14 cellular contexts compared by ENCODE assay signal in genomic region chr22:26546282-26546681, GRCh38. TPM values are rescaled to one million over a fixed set of nuclear protein-coding genes. Genes with fewer than 3 reads are reported as not detected.
A peak's percentile ranks its signal among the peaks of the same experiment; 100 is the strongest.
DNase-seq lines count a peak whose midpoint lies in the region; ATAC-seq and TF ChIP-seq lines count a peak whose summit lies in the region.
"Had no signal": no experiment of that assay in that cellular context is flagged by ENCODE, and none has a peak within 500 bp of the region (broad histone marks: within the 10 kb centered on the region; RNA-seq: fewer than 3 reads in every experiment).

No MANE protein-coding gene starts in this region.

- no peaks in the 10 kb centered on the region for H3K9me3 ChIP-seq in T-helper 17 cell (ENCODE audit: control insufficient read depth, low read length, poor library complexity, severe bottlenecking)
- no peaks in the 10 kb centered on the region for H3K9me3 ChIP-seq in upper lobe of right lung
- H3K9me3 ChIP-seq: prostate gland had no signal

- H3K27me3 Mint-ChIP-seq in T-helper 17 cell: no peaks in the 10 kb centered on the region

- intact Hi-C loops in left cardiac atrium (cut with DNase I): no loop called here
- intact Hi-C loops in upper lobe of right lung (cut with DNase I): no loop called here

- no peak overlapping the region for H3K4me3 Mint-ChIP-seq in T-helper 17 cell

- peak overlapping the region; percentile 10 to 59 for H3K27ac Mint-ChIP-seq in activated naive CD4-positive, alpha-beta T cell treated with anti-CD3 and anti-CD28 coated beads, Interleukin-2, amount 50 U/mL, for 72 hours
- H3K27ac Mint-ChIP-seq in T-helper 17 cell: peak overlapping the region; percentile 45

- peaks cover 17% of the 10 kb centered on the region for H3K4me1 Mint-ChIP-seq in T-helper 17 cell

- peaks cover 4 to 22% of the 10 kb centered on the region in 2 donors for H3K36me3 Mint-ChIP-seq in activated naive CD4-positive, alpha-beta T cell treated with anti-CD3 and anti-CD28 coated beads, Interleukin-2, amount 50 U/mL, for 72 hours
- H3K36me3 Mint-ChIP-seq in T-helper 17 cell (ENCODE audit: low read depth): peaks cover 2% of the 10 kb centered on the region

- H3K36me3 ChIP-seq in upper lobe of right lung: peaks cover 16% of the 10 kb centered on the region
- H3K36me3 ChIP-seq: prostate gland had no signal

- H3K27me3 ChIP-seq in upper lobe of right lung: no peaks in the 10 kb centered on the region
- H3K27me3 ChIP-seq: dorsolateral prefrontal cortex had no signal

- no peak overlapping the region for H3K4me3 ChIP-seq in upper lobe of right lung
- H3K4me3 ChIP-seq: dorsolateral prefrontal cortex, prostate gland had no signal

- ATAC-seq in activated naive CD4-positive, alpha-beta T cell treated with anti-CD3 and anti-CD28 coated beads, Interleukin-2, amount 50 U/mL, for 72 hours: no peak
- no peak for ATAC-seq in T-helper 17 cell
- ATAC-seq in left cardiac atrium: peak; percentile 37 to 54
- peak; percentile 43 for ATAC-seq in upper lobe of right lung
- ATAC-seq in GM18868 (IDR thresholded peaks at IDR 0.05; ENCODE audit: unreplicated experiment): no peak
- no peak for ATAC-seq in GM21381 (IDR thresholded peaks at IDR 0.05; ENCODE audit: unreplicated experiment)

- TF ChIP-seq CTCF in upper lobe of right lung (IDR thresholded peaks at IDR 0.05): no peak

- H3K9me3 Mint-ChIP-seq in activated naive CD4-positive, alpha-beta T cell treated with anti-CD3 and anti-CD28 coated beads, Interleukin-2, amount 50 U/mL, for 72 hours: peaks cover 0 to 4% of the 10 kb centered on the region in 2 donors

- H3K4me1 ChIP-seq in upper lobe of right lung: peaks cover 7% of the 10 kb centered on the region
- H3K4me1 ChIP-seq: prostate gland had no signal

- no peak for DNase-seq in activated naive CD4-positive, alpha-beta T cell treated with anti-CD3 and anti-CD28 coated beads, Interleukin-2, amount 50 U/mL, for 72 hours (ENCODE audit: low spot score in 2 of 2)
- no peak for DNase-seq in activated naive CD4-positive, alpha-beta T cell treated with anti-CD3 and anti-CD28 coated beads, Interleukin-2, amount 50 U/mL, for 16 hours
- no peak for DNase-seq in T-helper 17 cell
- DNase-seq in left cardiac atrium: no peak
- no peak for DNase-seq in upper lobe of right lung
- no peak for DNase-seq in activated CD4-positive, alpha-beta T cell treated with anti-CD3 and anti-CD28 coated beads for 4 hours
- DNase-seq: AML-193; GDM1; Kasumi-1; stimulated activated CD4-positive, alpha-beta T cell treated with anti-CD3 and anti-CD28 coated beads, Interleukin-2, amount 100 ng/mL, for 24 hours had no signal

- H3K27ac ChIP-seq in upper lobe of right lung: no peak overlapping the region
- H3K27ac ChIP-seq: prostate gland had no signal

RNA-seq across cellular contexts. Expression of gene TFIP11, which starts 34.0 kb away (rescaled TPM):
- 10 to 100 TPM; 45.5 to 49.3 TPM for total RNA-seq in activated naive CD4-positive, alpha-beta T cell treated with anti-CD3 and anti-CD28 coated beads, Interleukin-2, amount 50 U/mL, for 72 hours
- total RNA-seq in T-helper 17 cell (100 to 1,000 TPM in 1 of 2 donors, 10 to 100 TPM in 1; 84.0 to 104 TPM), left cardiac atrium (10 to 100 TPM; 19.9 to 20.4 TPM), upper lobe of right lung (33.1 TPM)

RNA-seq across cellular contexts. Expression of gene TPST2, which starts 43.6 kb away (rescaled TPM):
- total RNA-seq in activated naive CD4-positive, alpha-beta T cell treated with anti-CD3 and anti-CD28 coated beads, Interleukin-2, amount 50 U/mL, for 72 hours: 10 to 100 TPM; 15.4 to 26.9 TPM
- total RNA-seq in T-helper 17 cell (10 to 100 TPM; 18.2 to 40.7 TPM), left cardiac atrium (10 to 100 TPM; 22.1 to 36.5 TPM), upper lobe of right lung (83.1 TPM)

Comparison
In these comparisons a context has a peak if more than half of its experiments do, and no peak if none do; other contexts are left out.
1. ATAC-seq: peak in left cardiac atrium (2 of 2) and upper lobe of right lung (single experiment); none in activated naive CD4-positive, alpha-beta T cell treated with anti-CD3 and anti-CD28 coated beads, Interleukin-2, amount 50 U/mL, for 72 hours (0 of 2), T-helper 17 cell (single experiment), GM18868 (single experiment) and GM21381 (single experiment).